In genomic region chr11:47111318-47111804, GRCh38 we compare ENCODE assay signal across 1 cellular context.
TF ChIP-seq lines count a peak whose summit lies in the region.

No MANE protein-coding gene starts in this region.

TF ChIP-seq in HepG2, 621 proteins besides CTCF, POLR2A, EP300 and RAD21 (continued from another document):
- no peak for TF ChIP-seq POGK (CRISPR knock-in tag; conservative IDR thresholded peaks at IDR 0.05)
- TF ChIP-seq SCMH1 (CRISPR knock-in tag; IDR thresholded peaks at IDR 0.05; ENCODE audit: borderline replicate concordance) = no peak
- no peak for TF ChIP-seq FOXK1 (CRISPR knock-in tag; IDR thresholded peaks at IDR 0.05; ENCODE audit: borderline replicate concordance, low read depth)
- no peak for TF ChIP-seq AFF4 (CRISPR knock-in tag; IDR thresholded peaks at IDR 0.05)
- no peak for TF ChIP-seq EEA1 (CRISPR knock-in tag; IDR thresholded peaks at IDR 0.05; ENCODE audit: borderline replicate concordance)
- TF ChIP-seq ZNF136 (CRISPR knock-in tag; IDR thresholded peaks at IDR 0.05; ENCODE audit: low read depth) = no peak
- TF ChIP-seq FOSL2 (CRISPR knock-in tag; IDR thresholded peaks at IDR 0.05) = no peak
- no peak for TF ChIP-seq ZNF253 (CRISPR knock-in tag; IDR thresholded peaks at IDR 0.05; ENCODE audit: borderline replicate concordance)
- no peak for TF ChIP-seq ZSCAN31 (CRISPR knock-in tag; IDR thresholded peaks at IDR 0.05; ENCODE audit: low read depth)
- no peak for TF ChIP-seq FUBP1 (CRISPR knock-in tag; IDR thresholded peaks at IDR 0.05; ENCODE audit: borderline replicate concordance)
- TF ChIP-seq HOMEZ (CRISPR knock-in tag; IDR thresholded peaks at IDR 0.05; ENCODE audit: low read depth) = no peak
